8 cellular contexts compared by ENCODE assay signal in the genomic region with DNA sequence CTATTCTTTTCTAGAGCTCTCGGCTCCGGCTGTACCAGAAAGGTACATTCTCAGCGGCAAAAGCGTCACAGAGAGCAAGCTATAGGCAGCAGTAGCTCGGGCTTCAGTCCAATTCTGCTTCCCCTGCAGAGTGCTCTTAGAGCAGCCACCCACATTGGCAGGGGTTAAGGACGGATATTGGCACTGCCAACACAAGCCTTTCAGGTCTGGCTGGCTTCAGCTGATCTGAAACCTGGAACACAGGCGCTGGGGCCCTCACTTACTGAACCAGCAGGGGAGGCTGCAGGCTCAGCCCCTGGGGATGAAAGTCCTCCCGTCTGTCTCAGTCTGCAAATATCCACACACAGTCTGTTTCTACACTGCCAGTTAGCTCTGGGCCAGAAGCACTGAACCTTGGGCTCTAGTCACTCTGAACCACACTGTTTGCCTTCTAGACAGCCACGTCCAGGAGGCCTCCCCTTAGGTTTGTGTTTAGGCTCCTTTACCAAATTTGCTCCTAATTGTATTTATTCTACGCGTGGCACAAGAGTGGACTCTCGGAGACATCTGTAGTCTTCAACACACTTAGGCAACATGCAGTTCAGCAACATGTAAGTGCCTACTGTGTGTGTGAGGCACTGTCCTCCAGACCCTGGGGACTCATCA. TPM values are rescaled to one million over a fixed set of nuclear protein-coding genes. Genes with fewer than 3 reads are reported as not detected.
DNase-seq lines count a peak whose midpoint lies in the region; ATAC-seq, FAIRE-seq and TF ChIP-seq lines count a peak whose summit lies in the region.

No MANE protein-coding gene starts in this region.

- no peaks in the 10 kb centered on the region for H3F3A ChIP-seq in OCI-LY1 (ENCODE audit: insufficient read depth, low read length)

- no peak overlapping the region for H2AFZ ChIP-seq in OCI-LY1 (ENCODE audit: low read length)
- no peak overlapping the region for H2AFZ ChIP-seq in trophoblast cell (ENCODE audit: insufficient read depth, low read length, poor library complexity)

- no peak overlapping the region for H4K91ac ChIP-seq in trophoblast cell (ENCODE audit: low read depth, low read length)

- WGBS in trophoblast cell (ENCODE audit: extremely low coverage, insufficient coverage, insufficient read length): no CpG with 5 or more reads among the region's 12 CpGs

- POLR2A ChIA-PET in GM10248 (lab: Yijun Ruan, JAX): interaction anchor here (1.8 kb wide), 1 partner anchor 149 kb away, joined by 4 read pairs; no protein-coding TSS in a partner anchor

- ATAC-seq in activated naive CD8-positive, alpha-beta T cell treated with anti-CD3 and anti-CD28 coated beads, Interleukin-2, amount 50 U/mL, for 24 hours: no peak

- no peak overlapping the region for H3K4me3 Mint-ChIP-seq in activated naive CD8-positive, alpha-beta T cell treated with anti-CD3 and anti-CD28 coated beads, Interleukin-2, amount 50 U/mL, for 24 hours

- no peaks in the 10 kb centered on the region for H3K79me1 ChIP-seq in trophoblast cell (ENCODE audit: low read length)

- H3K4me1 Mint-ChIP-seq in activated naive CD8-positive, alpha-beta T cell treated with anti-CD3 and anti-CD28 coated beads, Interleukin-2, amount 50 U/mL, for 24 hours: peaks cover 18% of the 10 kb centered on the region

- H4K20me1 ChIP-seq in OCI-LY1 (ENCODE audit: insufficient read depth, low read length): no peaks in the 10 kb centered on the region

- H3K4ac ChIP-seq in trophoblast cell (ENCODE audit: low read depth, low read length): no peak overlapping the region

- peaks cover 9% of the 10 kb centered on the region for H3K36me3 Mint-ChIP-seq in activated naive CD8-positive, alpha-beta T cell treated with anti-CD3 and anti-CD28 coated beads, Interleukin-2, amount 50 U/mL, for 24 hours (ENCODE audit: low read depth)

- DNase-seq in GM10248 (ENCODE audit: extremely low spot score) (peak; percentile 43), fibroblast of pulmonary artery (ENCODE audit: low read depth) (peak; percentile 73), trophoblast cell (peak; percentile 67 to 72), GM19238 (ENCODE audit: insufficient read length, low spot score) (no peak), HTR-8/SVneo (ENCODE audit: insufficient read length, low spot score) (no peak), SKM-1 treated with dmso at 0.1 percent for 144 hours (lab: John Stamatoyannopoulos, UW; ENCODE audit: unreplicated experiment) (no peak)
- no peak for DNase-seq in activated naive CD8-positive, alpha-beta T cell treated with anti-CD3 and anti-CD28 coated beads, Interleukin-2, amount 50 U/mL, for 24 hours

- H3K4me1 ChIP-seq in OCI-LY1 (ENCODE audit: insufficient read depth, low read length, severe bottlenecking): peaks cover 24% of the 10 kb centered on the region
- H3K4me1 ChIP-seq in trophoblast cell (ENCODE audit: control insufficient read depth in 1 of 2, insufficient read depth in 2 of 2, low read length in 2 of 2): peaks cover 2 to 12% of the 10 kb centered on the region in 2 experiments

- no peak overlapping the region for H3K4me3 ChIP-seq in OCI-LY1 (ENCODE audit: low read depth, low read length, poor library complexity, severe bottlenecking)
- no peak overlapping the region for H3K4me3 ChIP-seq in fibroblast of pulmonary artery (replicated peaks; ENCODE audit: low read depth, low read length)
- H3K4me3 ChIP-seq in trophoblast cell (ENCODE audit: low read depth, low read length): no peak overlapping the region

- H3K27me3 ChIP-seq in OCI-LY1 (ENCODE audit: insufficient read depth, low read length) (no peaks in the 10 kb centered on the region), trophoblast cell (ENCODE audit: insufficient read depth, low read length) (no peaks in the 10 kb centered on the region)

- no peak overlapping the region for H2AK5ac ChIP-seq in trophoblast cell (ENCODE audit: low read length)

- H3K4me2 ChIP-seq in OCI-LY1 (ENCODE audit: low read length): no peak overlapping the region
- no peak overlapping the region for H3K4me2 ChIP-seq in trophoblast cell (ENCODE audit: low read length)

- no peak for FAIRE-seq in HTR-8/SVneo (lab: Jason Lieb, UNC)

- H4K8ac ChIP-seq in trophoblast cell (ENCODE audit: low read depth, low read length): no peak overlapping the region

- H3K27ac ChIP-seq in OCI-LY1 (ENCODE audit: low read depth, low read length, poor library complexity, severe bottlenecking) (no peak overlapping the region), trophoblast cell (ENCODE audit: low read depth, low read length) (no peak overlapping the region)

- CTCF ChIA-PET in GM10248 (lab: Yijun Ruan, JAX): interaction anchor here (0.7 to 2.8 kb wide), 21 partner anchors 9 to 188 kb away, joined by 3 to 17 read pairs (median 4); a partner anchor contains a TSS

- peak overlapping the region; percentile 33 for H3K18ac ChIP-seq in trophoblast cell (ENCODE audit: low read length)

- H3K36me3 ChIP-seq in OCI-LY1 (ENCODE audit: insufficient read depth, low read length) (no peaks in the 10 kb centered on the region), trophoblast cell (ENCODE audit: control insufficient read depth in 1 of 2, insufficient read depth in 2 of 2, low read length in 2 of 2) (no peaks in the 10 kb centered on the region)

- H2BK12ac ChIP-seq in trophoblast cell (ENCODE audit: low read length): no peak overlapping the region

- H3K79me2 ChIP-seq in OCI-LY1 (ENCODE audit: insufficient read depth, low read length): no peaks in the 10 kb centered on the region
- H3K79me2 ChIP-seq in trophoblast cell (ENCODE audit: control insufficient read depth, insufficient read depth, low read length, poor library complexity): no peaks in the 10 kb centered on the region

- H3K23ac ChIP-seq in trophoblast cell (ENCODE audit: low read length): no peak overlapping the region

- H2BK5ac ChIP-seq in trophoblast cell (ENCODE audit: low read depth, low read length, poor library complexity): no peak overlapping the region

- H3K27me3 Mint-ChIP-seq in activated naive CD8-positive, alpha-beta T cell treated with anti-CD3 and anti-CD28 coated beads, Interleukin-2, amount 50 U/mL, for 24 hours: no peaks in the 10 kb centered on the region

- no peaks in the 10 kb centered on the region for H3K9me3 ChIP-seq in OCI-LY1 (ENCODE audit: low read length)
- H3K9me3 ChIP-seq in trophoblast cell (ENCODE audit: insufficient read depth, low read depth, low read length): no peaks in the 10 kb centered on the region

- H3K9ac ChIP-seq in OCI-LY1 (ENCODE audit: low read length): no peak overlapping the region
- no peak overlapping the region for H3K9ac ChIP-seq in trophoblast cell (ENCODE audit: low read length)

- TF ChIP-seq CTCF in GM10248 (IDR thresholded peaks at IDR 0.05; ENCODE audit: control extremely low read depth, extremely low read depth, low read depth, missing control alignments): peak; percentile 55
- TF ChIP-seq CTCF in OCI-LY1 (IDR thresholded peaks at IDR 0.05; ENCODE audit: low read length): peak; percentile 57
- TF ChIP-seq CTCF in fibroblast of pulmonary artery (IDR thresholded peaks at IDR 0.05; ENCODE audit: low read length, missing control alignments): peak; percentile 66

- no peak overlapping the region for H3K27ac Mint-ChIP-seq in activated naive CD8-positive, alpha-beta T cell treated with anti-CD3 and anti-CD28 coated beads, Interleukin-2, amount 50 U/mL, for 24 hours

- no peaks in the 10 kb centered on the region for H3K9me3 Mint-ChIP-seq in activated naive CD8-positive, alpha-beta T cell treated with anti-CD3 and anti-CD28 coated beads, Interleukin-2, amount 50 U/mL, for 24 hours

- no peaks in the 10 kb centered on the region for H3K9me2 ChIP-seq in OCI-LY1 (ENCODE audit: low read depth, low read length)

- H3K14ac ChIP-seq in trophoblast cell (ENCODE audit: low read length): no peak overlapping the region

- no peak overlapping the region for H2BK120ac ChIP-seq in trophoblast cell (ENCODE audit: insufficient read depth, low read length, poor library complexity)

- H4K12ac ChIP-seq in trophoblast cell (ENCODE audit: low read depth, low read length): no peak overlapping the region

RNA-seq across cellular contexts. Expression of a gene that starts 40.1 kb away (rescaled TPM):
- polyA plus RNA-seq in trophoblast cell (2013): 1.4 and 1.7 TPM in 2 replicates

RNA-seq across cellular contexts. Expression of a gene that starts 53.2 kb away (rescaled TPM):
- 40.2 and 44.9 TPM in 2 replicates for polyA plus RNA-seq in trophoblast cell (2013)

Comparison
In these comparisons a context has a peak if more than half of its experiments do, and no peak if none do; other contexts are left out.
1. DNase-seq: peak in GM10248 (single experiment), fibroblast of pulmonary artery (single experiment) and trophoblast cell (2 of 2); none in GM19238 (single experiment), activated naive CD8-positive, alpha-beta T cell treated with anti-CD3 and anti-CD28 coated beads, Interleukin-2, amount 50 U/mL, for 24 hours (single experiment), HTR-8/SVneo (single experiment) and SKM-1 treated with dmso at 0.1 percent for 144 hours (single experiment).
2. Peak in every context shown above with its lines, with median percentiles within 50 percentile points of each other: CTCF ChIP-seq.